13 cellular contexts compared by ENCODE assay signal in genomic region chr20:48126227-48126740, GRCh38.
"Had no signal": no experiment of that assay in that cellular context is flagged by ENCODE, and none has a peak within 500 bp of the region (broad histone marks: within the 10 kb centered on the region; RNA-seq: fewer than 3 reads in every experiment).

No MANE protein-coding gene starts in this region.

- H3K9ac ChIP-seq: parathyroid adenoma had no signal

- H3K4me3 ChIP-seq: lower lobe of right lung, tibial nerve, vagina had no signal

- H3K27ac ChIP-seq: lower lobe of right lung, parathyroid adenoma, tibial nerve, vagina had no signal

- H3K9me3 ChIP-seq: lower lobe of right lung, tibial nerve, vagina had no signal

- H3K27ac Mint-ChIP-seq: activated CD4-positive, alpha-beta memory T cell treated with anti-CD3 and anti-CD28 coated beads, Interleukin-2, amount 10 ng/mL, durations not matched to agents 7 days and 5 days; activated naive CD8-positive, alpha-beta T cell treated with anti-CD3 and anti-CD28 coated beads, Interleukin-2, amount 10 ng/mL, durations not matched to agents 7 days and 5 days had no signal

- H3K36me3 ChIP-seq: lower lobe of right lung, tibial nerve, vagina had no signal

- H3K4me3 Mint-ChIP-seq: activated CD4-positive, alpha-beta memory T cell treated with anti-CD3 and anti-CD28 coated beads, Interleukin-2, amount 10 ng/mL, durations not matched to agents 7 days and 5 days; activated naive CD8-positive, alpha-beta T cell treated with anti-CD3 and anti-CD28 coated beads, Interleukin-2, amount 10 ng/mL, durations not matched to agents 7 days and 5 days had no signal

- H3K36me3 Mint-ChIP-seq: activated naive CD8-positive, alpha-beta T cell treated with anti-CD3 and anti-CD28 coated beads, Interleukin-2, amount 10 ng/mL, durations not matched to agents 7 days and 5 days had no signal

- H3K4me1 Mint-ChIP-seq: activated CD4-positive, alpha-beta memory T cell treated with anti-CD3 and anti-CD28 coated beads, Interleukin-2, amount 10 ng/mL, durations not matched to agents 7 days and 5 days; activated naive CD8-positive, alpha-beta T cell treated with anti-CD3 and anti-CD28 coated beads, Interleukin-2, amount 10 ng/mL, durations not matched to agents 7 days and 5 days had no signal

- DNase-seq: activated CD4-positive, alpha-beta memory T cell treated with anti-CD3 and anti-CD28 coated beads, Interleukin-2, amount 10 ng/mL, durations not matched to agents 7 days and 5 days; activated naive CD8-positive, alpha-beta T cell treated with anti-CD3 and anti-CD28 coated beads, Interleukin-2, amount 10 ng/mL, durations not matched to agents 7 days and 5 days; activated T-cell treated with anti-CD3 and anti-CD28 coated beads, Interleukin-2, amount 50 U/mL, for 48 hours; anterior cingulate cortex; cerebellar nuclear complex; lower lobe of right lung; midbrain; retina; small intestine had no signal

- ATAC-seq: esophagus mucosa, lower lobe of right lung had no signal

- H3K79me2 ChIP-seq: parathyroid adenoma had no signal

- H3K9me3 Mint-ChIP-seq: activated CD4-positive, alpha-beta memory T cell treated with anti-CD3 and anti-CD28 coated beads, Interleukin-2, amount 10 ng/mL, durations not matched to agents 7 days and 5 days; activated naive CD8-positive, alpha-beta T cell treated with anti-CD3 and anti-CD28 coated beads, Interleukin-2, amount 10 ng/mL, durations not matched to agents 7 days and 5 days had no signal

- H3K4me1 ChIP-seq: lower lobe of right lung had no signal

- H3K27me3 ChIP-seq: vagina had no signal
